8 cellular contexts compared by ENCODE assay signal in the genomic region with DNA sequence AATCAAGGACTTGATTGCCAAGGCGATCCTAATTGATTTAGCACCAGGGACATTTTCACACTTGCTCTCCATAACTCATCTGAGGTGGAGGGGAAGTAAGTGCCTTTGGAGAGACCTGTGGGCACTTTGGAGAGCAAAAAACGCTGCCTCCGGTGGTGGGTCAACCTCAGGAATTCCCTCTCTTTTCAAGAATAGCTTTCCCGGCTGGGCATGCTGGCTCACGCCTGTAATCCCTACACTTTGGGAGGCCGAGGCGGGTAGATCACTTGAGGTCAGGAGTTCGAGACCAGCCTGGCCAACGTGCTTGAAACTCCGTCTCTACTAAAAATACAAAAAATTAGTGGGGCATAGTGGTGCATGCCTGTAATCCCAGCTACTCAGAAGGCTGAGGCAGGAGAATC. TPM values are rescaled to one million over a fixed set of nuclear protein-coding genes. Genes with fewer than 3 reads are reported as not detected.
DNase-seq lines count a peak whose midpoint lies in the region; ATAC-seq and TF ChIP-seq lines count a peak whose summit lies in the region.

No MANE protein-coding gene starts in this region.

- H3K4me1 Mint-ChIP-seq in activated T-cell treated with anti-CD3 and anti-CD28 coated beads, Interleukin-2, amount 50 U/mL, for 4 hours (ENCODE audit: low read depth) = peaks cover 67% of the 10 kb centered on the region
- peaks cover 71% of the 10 kb centered on the region for H3K4me1 Mint-ChIP-seq in activated CD4-positive, alpha-beta memory T cell treated with anti-CD3 and anti-CD28 coated beads, Interleukin-2, amount 10 ng/mL, durations not matched to agents 7 days and 5 days

- H3K27ac ChIP-seq in hepatocyte (peak overlapping the region; percentile 96), thymus (ENCODE audit: low read depth) (peak overlapping the region; percentile 85), trophoblast cell (ENCODE audit: low read depth, low read length) (no peak overlapping the region)

- TF ChIP-seq CTCF in hepatocyte (IDR thresholded peaks at IDR 0.05; ENCODE audit: poor library complexity) = no peak

- H2BK12ac ChIP-seq in trophoblast cell (ENCODE audit: low read length) = no peak overlapping the region

- no peak overlapping the region for H4K8ac ChIP-seq in trophoblast cell (ENCODE audit: low read depth, low read length)

- no peak overlapping the region for H4K12ac ChIP-seq in trophoblast cell (ENCODE audit: low read depth, low read length)

- no peaks in the 10 kb centered on the region for H3K27me3 ChIP-seq in hepatocyte
- no peaks in the 10 kb centered on the region for H3K27me3 ChIP-seq in thymus (ENCODE audit: control insufficient read depth, insufficient read depth)
- H3K27me3 ChIP-seq in trophoblast cell (ENCODE audit: insufficient read depth, low read length) = no peaks in the 10 kb centered on the region

- no peak overlapping the region for H3K14ac ChIP-seq in trophoblast cell (ENCODE audit: low read length)

- H4K20me1 ChIP-seq in hepatocyte (ENCODE audit: insufficient read depth, poor library complexity, severe bottlenecking) = no peaks in the 10 kb centered on the region

- no peaks in the 10 kb centered on the region for H3K79me1 ChIP-seq in trophoblast cell (ENCODE audit: low read length)

- no peak overlapping the region for H2BK5ac ChIP-seq in trophoblast cell (ENCODE audit: low read depth, low read length, poor library complexity)

- no peaks in the 10 kb centered on the region for H3K9me3 Mint-ChIP-seq in activated T-cell treated with anti-CD3 and anti-CD28 coated beads, Interleukin-2, amount 50 U/mL, for 4 hours
- H3K9me3 Mint-ChIP-seq in activated CD4-positive, alpha-beta memory T cell treated with anti-CD3 and anti-CD28 coated beads, Interleukin-2, amount 10 ng/mL, durations not matched to agents 7 days and 5 days = no peaks in the 10 kb centered on the region

- H3K79me2 ChIP-seq in hepatocyte (no peaks in the 10 kb centered on the region), trophoblast cell (ENCODE audit: control insufficient read depth, insufficient read depth, low read length, poor library complexity) (no peaks in the 10 kb centered on the region)

- H2BK120ac ChIP-seq in trophoblast cell (ENCODE audit: insufficient read depth, low read length, poor library complexity) = no peak overlapping the region

- no peak overlapping the region for H4K91ac ChIP-seq in trophoblast cell (ENCODE audit: low read depth, low read length)

- no peaks in the 10 kb centered on the region for H3K9me2 ChIP-seq in hepatocyte (replicated peaks; ENCODE audit: insufficient read depth)

- H3K36me3 ChIP-seq in hepatocyte (replicated peaks; ENCODE audit: insufficient read depth, low read depth) = no peaks in the 10 kb centered on the region
- H3K36me3 ChIP-seq in thymus (ENCODE audit: control insufficient read depth, insufficient read depth) = no peaks in the 10 kb centered on the region
- H3K36me3 ChIP-seq in trophoblast cell (ENCODE audit: control insufficient read depth in 1 of 2, insufficient read depth in 2 of 2, low read length in 2 of 2) = no peaks in the 10 kb centered on the region

- H3K9me3 ChIP-seq in hepatocyte (ENCODE audit: low read depth) (no peaks in the 10 kb centered on the region), thymus (ENCODE audit: control insufficient read depth) (no peaks in the 10 kb centered on the region), trophoblast cell (ENCODE audit: insufficient read depth, low read depth, low read length) (no peaks in the 10 kb centered on the region)

- no peak overlapping the region for H2AK5ac ChIP-seq in trophoblast cell (ENCODE audit: low read length)

- H2AFZ ChIP-seq in hepatocyte (no peak overlapping the region), trophoblast cell (ENCODE audit: insufficient read depth, low read length, poor library complexity) (no peak overlapping the region)

- ATAC-seq in activated T-cell treated with anti-CD3 and anti-CD28 coated beads, Interleukin-2, amount 50 U/mL, for 4 hours = no peak

- H3K4me2 ChIP-seq in hepatocyte (peak overlapping the region; percentile 79), trophoblast cell (ENCODE audit: low read length) (no peak overlapping the region)

- H3K23ac ChIP-seq in trophoblast cell (ENCODE audit: low read length) = no peak overlapping the region

- no peak overlapping the region for H3K18ac ChIP-seq in trophoblast cell (ENCODE audit: low read length)

- H3K4me3 ChIP-seq in hepatocyte (no peak overlapping the region), thymus (ENCODE audit: low read length) (no peak overlapping the region), trophoblast cell (ENCODE audit: low read depth, low read length) (no peak overlapping the region)

- H3K27me3 Mint-ChIP-seq in activated T-cell treated with anti-CD3 and anti-CD28 coated beads, Interleukin-2, amount 50 U/mL, for 4 hours (ENCODE audit: low read depth) = no peaks in the 10 kb centered on the region
- no peaks in the 10 kb centered on the region for H3K27me3 Mint-ChIP-seq in activated CD4-positive, alpha-beta memory T cell treated with anti-CD3 and anti-CD28 coated beads, Interleukin-2, amount 10 ng/mL, durations not matched to agents 7 days and 5 days

- POLR2A ChIA-PET in activated CD4-positive, alpha-beta memory T cell treated with anti-CD3 and anti-CD28 coated beads, Interleukin-2, amount 10 ng/mL, durations not matched to agents 7 days and 5 days (lab: Charles Lee) = interaction anchor here (1.0 to 8.9 kb wide), 8 partner anchors 10 to 413 kb away, joined by 3 to 368 read pairs (median 8); partner anchors contain the start of genes NCBP2L and PRPS1

- H3K4ac ChIP-seq in trophoblast cell (ENCODE audit: low read depth, low read length) = no peak overlapping the region

- no peaks in the 10 kb centered on the region for H3K36me3 Mint-ChIP-seq in activated T-cell treated with anti-CD3 and anti-CD28 coated beads, Interleukin-2, amount 50 U/mL, for 4 hours (ENCODE audit: insufficient read depth)
- peaks cover 4% of the 10 kb centered on the region for H3K36me3 Mint-ChIP-seq in activated CD4-positive, alpha-beta memory T cell treated with anti-CD3 and anti-CD28 coated beads, Interleukin-2, amount 10 ng/mL, durations not matched to agents 7 days and 5 days (ENCODE audit: low read depth)

- peak overlapping the region; percentile 93 for H3K27ac Mint-ChIP-seq in activated CD4-positive, alpha-beta memory T cell treated with anti-CD3 and anti-CD28 coated beads, Interleukin-2, amount 10 ng/mL, durations not matched to agents 7 days and 5 days

- WGBS in hepatocyte (ENCODE audit: low lambda C conversion rate, missing lambda C conversion rate) = 54% methylated on average over 10 of the region's 10 CpGs
- 84% methylated on average over 10 of the region's 10 CpGs for WGBS in thymus
- WGBS in trophoblast cell (ENCODE audit: extremely low coverage, insufficient coverage, insufficient read length) = no CpG with 5 or more reads among the region's 10 CpGs

- DNase-seq in activated T-cell treated with anti-CD3 and anti-CD28 coated beads, Interleukin-2, amount 50 U/mL, for 4 hours = no peak
- DNase-seq in activated T-cell treated with anti-CD3 and anti-CD28 coated beads for 4 hours (no peak), hepatocyte (ENCODE audit: low spot score) (no peak), GF-D8 (lab: John Stamatoyannopoulos, UW) (no peak), hypothalamus (lab: John Stamatoyannopoulos, UW) (no peak), trophoblast cell (no peak)
- DNase-seq in activated CD4-positive, alpha-beta memory T cell treated with anti-CD3 and anti-CD28 coated beads, Interleukin-2, amount 10 ng/mL, durations not matched to agents 7 days and 5 days = no peak

- peak overlapping the region; percentile 89 for H3K4me3 Mint-ChIP-seq in activated T-cell treated with anti-CD3 and anti-CD28 coated beads, Interleukin-2, amount 50 U/mL, for 4 hours
- peak overlapping the region; percentile 84 for H3K4me3 Mint-ChIP-seq in activated CD4-positive, alpha-beta memory T cell treated with anti-CD3 and anti-CD28 coated beads, Interleukin-2, amount 10 ng/mL, durations not matched to agents 7 days and 5 days

- no peak overlapping the region for H3K9ac ChIP-seq in trophoblast cell (ENCODE audit: low read length)

- peaks cover 41% of the 10 kb centered on the region for H3K4me1 ChIP-seq in hepatocyte (ENCODE audit: insufficient read depth)
- peaks cover 29% of the 10 kb centered on the region for H3K4me1 ChIP-seq in thymus (ENCODE audit: control insufficient read depth, insufficient read depth, low read length)
- no peaks in the 10 kb centered on the region for H3K4me1 ChIP-seq in trophoblast cell (ENCODE audit: control insufficient read depth in 1 of 2, insufficient read depth in 2 of 2, low read length in 2 of 2)

- CTCF ChIA-PET in activated CD4-positive, alpha-beta memory T cell treated with anti-CD3 and anti-CD28 coated beads, Interleukin-2, amount 10 ng/mL, durations not matched to agents 7 days and 5 days (lab: Charles Lee) = interaction anchor here (2.1 to 10.0 kb wide), 3 partner anchors 37 to 100 kb away, joined by 11 to 295 read pairs (median 80); partner anchors contain the start of genes NCBP2L, PRPS1 and TSC22D3

RNA-seq across cellular contexts. Expression of gene PRPS1, which starts 49.2 kb away (rescaled TPM):
- total RNA-seq in activated T-cell treated with anti-CD3 and anti-CD28 coated beads, Interleukin-2, amount 50 U/mL, for 4 hours = 100 to 1,000 TPM; 151 to 154 (median 153) TPM
- 10 to 100 TPM; 67.4 to 70.2 TPM for total RNA-seq in activated CD4-positive, alpha-beta memory T cell treated with anti-CD3 and anti-CD28 coated beads, Interleukin-2, amount 10 ng/mL, durations not matched to agents 7 days and 5 days
- 59.2 and 68.4 TPM in 2 replicates for total RNA-seq in hepatocyte
- 38.7 and 41.1 TPM in 2 replicates for polyA plus RNA-seq in hepatocyte
- 26.4 TPM for polyA plus RNA-seq in thymus
- polyA plus RNA-seq in trophoblast cell (2013) = 12.3 and 13.8 TPM in 2 replicates
